Comparison of ENCODE assay signal across 24 cellular contexts in genomic region chr4:141016117-141016798, GRCh38.
DNase-seq lines count a peak whose midpoint lies in the region; ATAC-seq, FAIRE-seq and TF ChIP-seq lines count a peak whose summit lies in the region.
"Had no signal": no experiment of that assay in that cellular context is flagged by ENCODE, and none has a peak within 500 bp of the region (broad histone marks: within the 10 kb centered on the region; RNA-seq: fewer than 3 reads in every experiment).

No MANE protein-coding gene starts in this region.

- H2BK5ac ChIP-seq in H9 (ENCODE audit: insufficient read length, low read length) = no peak overlapping the region

- no peak overlapping the region for H2BK20ac ChIP-seq in H9 (ENCODE audit: low read depth, low read length, poor library complexity, severe bottlenecking)

- no CpG with 5 or more reads among the region's 8 CpGs for WGBS in H9 (ENCODE audit: extremely low coverage, insufficient read length, low lambda C conversion rate)
- under 1% methylated on average over 8 of the region's 8 CpGs for WGBS in K562 (ENCODE audit: insufficient coverage, low coverage, missing lambda C conversion rate)

- peak; percentile 20 for DNase-seq in BE2C
- no peak for DNase-seq in H9
- DNase-seq in K562 (ENCODE audit: extremely low read depth in 1 of 4, low spot score in 3 of 4) = no peak
- DNase-seq in left kidney (ENCODE audit: low read depth, low spot score) = peak; percentile 23
- DNase-seq in CD14-positive monocyte (ENCODE audit: low spot score) = no peak
- DNase-seq in ACHN = no peak
- DNase-seq: activated CD4-positive, alpha-beta T cell treated with anti-CD3 and anti-CD28 coated beads, Interleukin-2, amount 10 ng/mL, durations not matched to agents 7 days and 5 days; activated CD8-positive, alpha-beta memory T cell treated with anti-CD3 and anti-CD28 coated beads, Interleukin-2, amount 10 ng/mL, durations not matched to agents 7 days and 5 days; activated naive CD4-positive, alpha-beta T cell treated with anti-CD3 and anti-CD28 coated beads for 36 hours; C1 segment of cervical spinal cord; effector memory CD4-positive, alpha-beta T cell; islet precursor cell; NCI-H1105 treated with DMSO at 0.1 percent for 48 hours; NCI-H2171 treated with DMSO at 0.1 percent for 48 hours; NCI-H526 treated with DMSO at 0.1 percent for 48 hours; stimulated activated CD4-positive, alpha-beta T cell treated with anti-CD3 and anti-CD28 coated beads, Interleukin-2, amount 100 ng/mL, for 48 hours had no signal

- H3K4me1 Mint-ChIP-seq in H9 (no peaks in the 10 kb centered on the region), CD14-positive monocyte (no peaks in the 10 kb centered on the region)
- H3K4me1 Mint-ChIP-seq: activated CD4-positive, alpha-beta T cell treated with anti-CD3 and anti-CD28 coated beads, Interleukin-2, amount 10 ng/mL, durations not matched to agents 7 days and 5 days; activated CD8-positive, alpha-beta memory T cell treated with anti-CD3 and anti-CD28 coated beads, Interleukin-2, amount 10 ng/mL, durations not matched to agents 7 days and 5 days; IgD-negative memory B cell; stimulated activated effector memory CD8-positive, alpha-beta T cell treated with anti-CD3 and anti-CD28 coated beads, Interleukin-12 subunit alpha, Interleukin-12 subunit beta, amount 100 ng/mL, for 72 hours had no signal

- H3K4me2 ChIP-seq in H9 (ENCODE audit: insufficient read depth, insufficient read length, low read length) = no peak overlapping the region
- no peak overlapping the region for H3K4me2 ChIP-seq in K562 (ENCODE audit: insufficient read depth, low read length)

- H2AK5ac ChIP-seq in H9 (ENCODE audit: insufficient read length, low read length) = no peak overlapping the region

- in situ Hi-C loops in K562 (cut with MboI) = no loop called here
- in situ Hi-C loops in ACHN (cut with HindIII; ENCODE audit: low pct_ligation_motif_present, low pct_unique_long_range_greater_than_20kb, low sequenced_read_pairs) = no loop called here

- H3K27me3 ChIP-seq in BE2C (no peaks in the 10 kb centered on the region), H9 (ENCODE audit: insufficient read depth, low read length) (no peaks in the 10 kb centered on the region), K562 (ENCODE audit: control insufficient read depth in 2 of 2, insufficient read depth in 2 of 2, low read length in 2 of 2) (no peaks in the 10 kb centered on the region)

- CTCF ChIA-PET in K562 (lab: Yijun Ruan, JAX; ENCODE audit: low intra/inter-chr PET ratio) = no interaction called here

- H3K36me3 ChIP-seq in BE2C (no peaks in the 10 kb centered on the region), K562 (ENCODE audit: control insufficient read depth, insufficient read depth, low read length) (no peaks in the 10 kb centered on the region)

- no peak overlapping the region for H3K4ac ChIP-seq in H9 (ENCODE audit: low read depth, low read length)

- H3K23ac ChIP-seq in H9 (ENCODE audit: insufficient read length, low read depth, low read length) = no peak overlapping the region

- no peak for FAIRE-seq in K562 (lab: Jason Lieb, UNC)
- FAIRE-seq: D721Med, frontal cortex, urothelium cell line had no signal

- H3K36me3 Mint-ChIP-seq in H9 (ENCODE audit: insufficient read depth in 1 of 3, low read depth in 3 of 3) (no peaks in the 10 kb centered on the region), CD14-positive monocyte (no peaks in the 10 kb centered on the region)
- H3K36me3 Mint-ChIP-seq: activated CD8-positive, alpha-beta memory T cell treated with anti-CD3 and anti-CD28 coated beads, Interleukin-2, amount 10 ng/mL, durations not matched to agents 7 days and 5 days; stimulated activated effector memory CD8-positive, alpha-beta T cell treated with anti-CD3 and anti-CD28 coated beads, Interleukin-12 subunit alpha, Interleukin-12 subunit beta, amount 100 ng/mL, for 72 hours had no signal

- no peak overlapping the region for H3K27ac Mint-ChIP-seq in H9
- H3K27ac Mint-ChIP-seq in CD14-positive monocyte = no peak overlapping the region
- H3K27ac Mint-ChIP-seq: activated CD4-positive, alpha-beta T cell treated with anti-CD3 and anti-CD28 coated beads, Interleukin-2, amount 10 ng/mL, durations not matched to agents 7 days and 5 days; activated CD8-positive, alpha-beta memory T cell treated with anti-CD3 and anti-CD28 coated beads, Interleukin-2, amount 10 ng/mL, durations not matched to agents 7 days and 5 days; activated naive CD4-positive, alpha-beta T cell treated with anti-CD3 and anti-CD28 coated beads for 36 hours; IgD-negative memory B cell; stimulated activated effector memory CD8-positive, alpha-beta T cell treated with anti-CD3 and anti-CD28 coated beads, Interleukin-12 subunit alpha, Interleukin-12 subunit beta, amount 100 ng/mL, for 72 hours had no signal

- intact Hi-C loops in K562 (cut with micrococcal nuclease) = no loop called here
- intact Hi-C loops in CD14-positive monocyte (cut with micrococcal nuclease) = no loop called here

- POLR2A ChIA-PET in K562 (lab: Yijun Ruan, JAX) = no interaction called here

- H4K5ac ChIP-seq in H9 (ENCODE audit: insufficient read length, low read depth, low read length) = no peak overlapping the region

- H3K4me3 ChIP-seq in BE2C (ENCODE audit: low read depth, low read length) (no peak overlapping the region), K562 (no peak overlapping the region)

- H3K4me1 ChIP-seq in BE2C (peaks cover 35% of the 10 kb centered on the region), H9 (ENCODE audit: insufficient read depth, low read length) (no peaks in the 10 kb centered on the region), K562 (replicated peaks in 1 of 2; ENCODE audit: control insufficient read depth in 2 of 2, insufficient read depth in 2 of 2, low read length in 2 of 2) (no peaks in the 10 kb centered on the region)

- H2BK120ac ChIP-seq in H9 (ENCODE audit: low read depth, low read length, poor library complexity, severe bottlenecking) = no peak overlapping the region

- H3K14ac ChIP-seq in H9 (ENCODE audit: insufficient read depth, low read length) = no peak overlapping the region

- no peak overlapping the region for H4K91ac ChIP-seq in H9 (ENCODE audit: insufficient read length, low read depth, low read length)

- TF ChIP-seq CTCF in BE2C (IDR thresholded peaks at IDR 0.05; ENCODE audit: low read depth, low read length) (no peak), H9 (conservative IDR thresholded peaks at IDR 0.05) (no peak), K562 (IDR thresholded peaks at IDR 0.05 in 2 of 3, conservative IDR thresholded peaks at IDR 0.05 in 1 of 3; ENCODE audit: insufficient read depth in 2 of 3, low read depth in 1 of 3, low read length in 3 of 3) (no peak), CD14-positive monocyte (IDR thresholded peaks at IDR 0.05) (no peak)

- no peaks in the 10 kb centered on the region for H3K9me3 Mint-ChIP-seq in H9
- H3K9me3 Mint-ChIP-seq in CD14-positive monocyte = no peaks in the 10 kb centered on the region
- H3K9me3 Mint-ChIP-seq: activated CD4-positive, alpha-beta T cell treated with anti-CD3 and anti-CD28 coated beads, Interleukin-2, amount 10 ng/mL, durations not matched to agents 7 days and 5 days; activated naive CD4-positive, alpha-beta T cell treated with anti-CD3 and anti-CD28 coated beads for 36 hours; IgD-negative memory B cell; stimulated activated effector memory CD8-positive, alpha-beta T cell treated with anti-CD3 and anti-CD28 coated beads, Interleukin-12 subunit alpha, Interleukin-12 subunit beta, amount 100 ng/mL, for 72 hours had no signal

- ATAC-seq in K562 (no peak), GM18909 (IDR thresholded peaks at IDR 0.05; ENCODE audit: poor library complexity, unreplicated experiment) (no peak)
- ATAC-seq: activated CD8-positive, alpha-beta memory T cell treated with anti-CD3 and anti-CD28 coated beads, Interleukin-2, amount 10 ng/mL, durations not matched to agents 7 days and 5 days; esophagus mucosa; stimulated activated effector memory CD8-positive, alpha-beta T cell treated with anti-CD3 and anti-CD28 coated beads, Interleukin-12 subunit alpha, Interleukin-12 subunit beta, amount 100 ng/mL, for 72 hours had no signal

- H3K9ac ChIP-seq in H9 (ENCODE audit: extremely low read depth, insufficient read length, low read length) (no peak overlapping the region), K562 (ENCODE audit: insufficient read depth in 1 of 2, low read depth in 2 of 2, low read length in 2 of 2) (no peak overlapping the region)

- H3K9me1 ChIP-seq in K562 (ENCODE audit: control insufficient read depth, insufficient read depth, low read length) = no peaks in the 10 kb centered on the region

- TF ChIP-seq RAD21 in K562 (CRISPR knock-in tag; conservative IDR thresholded peaks at IDR 0.05 in 1 of 2, IDR thresholded peaks at IDR 0.05 in 1 of 2) = no peak

- no peak overlapping the region for H3K18ac ChIP-seq in H9 (ENCODE audit: insufficient read length, low read depth, low read length)

- H3K56ac ChIP-seq in H9 (ENCODE audit: insufficient read length, low read depth, low read length) = no peak overlapping the region

- TF ChIP-seq EP300 in K562 (IDR thresholded peaks at IDR 0.05; ENCODE audit: low read length) = no peak

- no peaks in the 10 kb centered on the region for H3K9me3 ChIP-seq in BE2C
- no peaks in the 10 kb centered on the region for H3K9me3 ChIP-seq in H9 (ENCODE audit: control insufficient read depth, low read depth, low read length)
- no peaks in the 10 kb centered on the region for H3K9me3 ChIP-seq in K562 (replicated peaks; ENCODE audit: control insufficient read depth, insufficient read depth, low read depth, low read length)

- BruUV-seq in K562 (replicated peaks; lab: Mats Ljungman, UMichigan) = no TSS peak

- H4K20me1 ChIP-seq in H9 (ENCODE audit: control insufficient read depth, insufficient read depth, insufficient read length) = no peaks in the 10 kb centered on the region
- no peaks in the 10 kb centered on the region for H4K20me1 ChIP-seq in K562 (replicated peaks; ENCODE audit: control insufficient read depth, insufficient read depth, low read length)

- no peak overlapping the region for H2BK12ac ChIP-seq in H9 (ENCODE audit: insufficient read length, low read depth, low read length)

- no peak for TF ChIP-seq POLR2A in K562 (conservative IDR thresholded peaks at IDR 0.05)

- H4K8ac ChIP-seq in H9 (replicated peaks; ENCODE audit: insufficient read length, low read depth, low read length) = no peak overlapping the region

- H2AFZ ChIP-seq in H9 (ENCODE audit: low read length) (no peak overlapping the region), K562 (ENCODE audit: low read depth, low read length) (no peak overlapping the region)

- no peak overlapping the region for H3K4me3 Mint-ChIP-seq in H9
- H3K4me3 Mint-ChIP-seq in CD14-positive monocyte = no peak overlapping the region
- H3K4me3 Mint-ChIP-seq: activated CD4-positive, alpha-beta T cell treated with anti-CD3 and anti-CD28 coated beads, Interleukin-2, amount 10 ng/mL, durations not matched to agents 7 days and 5 days; activated CD8-positive, alpha-beta memory T cell treated with anti-CD3 and anti-CD28 coated beads, Interleukin-2, amount 10 ng/mL, durations not matched to agents 7 days and 5 days; activated naive CD4-positive, alpha-beta T cell treated with anti-CD3 and anti-CD28 coated beads for 36 hours; IgD-negative memory B cell; stimulated activated effector memory CD8-positive, alpha-beta T cell treated with anti-CD3 and anti-CD28 coated beads, Interleukin-12 subunit alpha, Interleukin-12 subunit beta, amount 100 ng/mL, for 72 hours had no signal

- H3K27me3 Mint-ChIP-seq in H9 (ENCODE audit: low read depth) (no peaks in the 10 kb centered on the region), CD14-positive monocyte (ENCODE audit: low read depth in 3 of 3) (no peaks in the 10 kb centered on the region)
- H3K27me3 Mint-ChIP-seq: activated CD4-positive, alpha-beta T cell treated with anti-CD3 and anti-CD28 coated beads, Interleukin-2, amount 10 ng/mL, durations not matched to agents 7 days and 5 days; activated CD8-positive, alpha-beta memory T cell treated with anti-CD3 and anti-CD28 coated beads, Interleukin-2, amount 10 ng/mL, durations not matched to agents 7 days and 5 days had no signal

- no peak overlapping the region for H2BK15ac ChIP-seq in H9 (ENCODE audit: low read depth, low read length)

- H3K27ac ChIP-seq in H9 (ENCODE audit: insufficient read length, low read depth, low read length) = no peak overlapping the region
- H3K27ac ChIP-seq in K562 (ENCODE audit: extremely low read depth, low read depth, low read length) = no peak overlapping the region
- H3K27ac ChIP-seq: VCaP had no signal

- H3K23me2 ChIP-seq in H9 (ENCODE audit: insufficient read length, low read depth, low read length, poor library complexity, severe bottlenecking) = no peaks in the 10 kb centered on the region

- H3T11ph ChIP-seq in H9 (ENCODE audit: low read length) = peak overlapping the region; percentile 8

- no peaks in the 10 kb centered on the region for H3K79me2 ChIP-seq in H9 (ENCODE audit: insufficient read depth, low read length)
- H3K79me2 ChIP-seq in K562 (ENCODE audit: control insufficient read depth, insufficient read depth, low read length) = no peaks in the 10 kb centered on the region

- no peaks in the 10 kb centered on the region for H3K79me1 ChIP-seq in H9 (ENCODE audit: insufficient read depth, low read depth, low read length, poor library complexity, severe bottlenecking)

Comparison
In these comparisons a context has a peak if more than half of its experiments do, and no peak if none do; other contexts are left out.
1. DNase-seq: peak in BE2C (single experiment) and left kidney (single experiment); none in H9 (single experiment), K562 (0 of 4), CD14-positive monocyte (single experiment) and ACHN (single experiment).